In genomic region chr13:47917022-47917574, GRCh38 we compare ENCODE assay signal across 24 cellular contexts.
"Had no signal": no experiment of that assay in that cellular context is flagged by ENCODE, and none has a peak within 500 bp of the region (broad histone marks: within the 10 kb centered on the region; RNA-seq: fewer than 3 reads in every experiment).

No MANE protein-coding gene starts in this region.

- H3K27ac ChIP-seq: coronary artery, gastroesophageal sphincter, neutrophil, pancreas, psoas muscle, right atrium auricular region, tibial artery, WERI-Rb-1 had no signal

- DNase-seq: activated CD4-positive, alpha-beta T cell treated with anti-CD3 and anti-CD28 coated beads for 36 hours; activated CD4-positive, alpha-beta T cell treated with anti-CD3 and anti-CD28 coated beads, Interleukin-2, amount 50 U/mL, for 4 hours; activated CD8-positive, alpha-beta memory T cell treated with anti-CD3 and anti-CD28 coated beads, Interleukin-2, amount 50 U/mL, for 48 hours; activated naive CD4-positive, alpha-beta T cell treated with Interleukin-2 at 50 U/mL for 16 hours; activated naive CD8-positive, alpha-beta T cell treated with anti-CD3 and anti-CD28 coated beads, Interleukin-2, amount 10 ng/mL, durations not matched to agents 7 days and 5 days; activated T-cell treated with anti-CD3 and anti-CD28 coated beads, Interleukin-2, amount 50 U/mL, for 4 hours; amniotic stem cell; cerebellar nuclear complex; head of caudate nucleus; hypothalamus; left ventricle myocardium superior; mammary epithelial cell; pancreas; psoas muscle; stimulated activated CD4-positive, alpha-beta T cell treated with anti-CD3 and anti-CD28 coated beads, Interleukin-4, amount 100 ng/mL, for 4 hours; tibial artery; WERI-Rb-1 had no signal

- H3K27me3 ChIP-seq: gastroesophageal sphincter, neutrophil, pancreas, right atrium auricular region, tibial artery had no signal

- H3K4me1 Mint-ChIP-seq: activated CD4-positive, alpha-beta T cell treated with anti-CD3 and anti-CD28 coated beads for 36 hours; activated naive CD8-positive, alpha-beta T cell treated with anti-CD3 and anti-CD28 coated beads, Interleukin-2, amount 10 ng/mL, durations not matched to agents 7 days and 5 days had no signal

- H3K36me3 ChIP-seq: neutrophil, pancreas, right atrium auricular region, tibial artery, WERI-Rb-1 had no signal

- H3K9me3 ChIP-seq: neutrophil, pancreas, psoas muscle had no signal

- ATAC-seq: activated CD4-positive, alpha-beta T cell treated with anti-CD3 and anti-CD28 coated beads for 36 hours; activated T-cell treated with anti-CD3 and anti-CD28 coated beads, Interleukin-2, amount 50 U/mL, for 4 hours; gastroesophageal sphincter; left ventricle myocardium superior; natural killer cell treated with Interleukin-12 subunit alpha and Interleukin-12 subunit beta and Interleukin-15 and Interleukin-18, amount 100 ng/mL, for 72 hours; pancreas; psoas muscle had no signal

- H3K27me3 Mint-ChIP-seq: activated CD4-positive, alpha-beta T cell treated with anti-CD3 and anti-CD28 coated beads for 36 hours; activated naive CD8-positive, alpha-beta T cell treated with anti-CD3 and anti-CD28 coated beads, Interleukin-2, amount 10 ng/mL, durations not matched to agents 7 days and 5 days; stimulated activated naive CD8-positive, alpha-beta T cell treated with anti-CD3 and anti-CD28 coated beads, Interleukin-15, Interleukin-2, amounts not matched to agents 100 ng/mL and 50 ng/mL, for 24 hours had no signal

- H3K4me3 Mint-ChIP-seq: activated CD4-positive, alpha-beta T cell treated with anti-CD3 and anti-CD28 coated beads for 36 hours; activated naive CD8-positive, alpha-beta T cell treated with anti-CD3 and anti-CD28 coated beads, Interleukin-2, amount 10 ng/mL, durations not matched to agents 7 days and 5 days; activated T-cell treated with anti-CD3 and anti-CD28 coated beads, Interleukin-2, amount 50 U/mL, for 4 hours; natural killer cell treated with Interleukin-12 subunit alpha and Interleukin-12 subunit beta and Interleukin-15 and Interleukin-18, amount 100 ng/mL, for 72 hours; stimulated activated naive CD8-positive, alpha-beta T cell treated with anti-CD3 and anti-CD28 coated beads, Interleukin-15, Interleukin-2, amounts not matched to agents 100 ng/mL and 50 ng/mL, for 24 hours had no signal

- H3K27ac Mint-ChIP-seq: activated CD4-positive, alpha-beta T cell treated with anti-CD3 and anti-CD28 coated beads for 36 hours; activated naive CD8-positive, alpha-beta T cell treated with anti-CD3 and anti-CD28 coated beads, Interleukin-2, amount 10 ng/mL, durations not matched to agents 7 days and 5 days; activated T-helper 2 cell treated with anti-CD3 and anti-CD28 coated beads, Interferon-gamma antibody, Interleukin-2, Interleukin-4, amounts not matched to agents 10 μg/mL and 5 μg/mL and 100 μg/mL, durations not matched to agents 14 hours and 24 hours and 36 hours; natural killer cell treated with Interleukin-12 subunit alpha and Interleukin-12 subunit beta and Interleukin-15 and Interleukin-18, amount 100 ng/mL, for 72 hours; stimulated activated naive CD8-positive, alpha-beta T cell treated with anti-CD3 and anti-CD28 coated beads, Interleukin-15, Interleukin-2, amounts not matched to agents 100 ng/mL and 50 ng/mL, for 24 hours had no signal

- H3K4me3 ChIP-seq: coronary artery, gastroesophageal sphincter, pancreas, psoas muscle, right atrium auricular region, tibial artery had no signal

- H3K4me1 ChIP-seq: gastroesophageal sphincter, pancreas, psoas muscle, right atrium auricular region, tibial artery had no signal
